ENCODE assay signal across 2 cellular contexts in genomic region chr20:1381753-1382591, GRCh38.
TF ChIP-seq lines count a peak whose summit lies in the region.

No MANE protein-coding gene starts in this region.

TF ChIP-seq in GM12878, 131 proteins besides CTCF, POLR2A, EP300 and RAD21:
- TF ChIP-seq E2F4 (IDR thresholded peaks at IDR 0.05; ENCODE audit: low read depth, low read length): no peak
- no peak for TF ChIP-seq STAT1 (conservative IDR thresholded peaks at IDR 0.05)
- TF ChIP-seq POLR2AphosphoS2 (IDR thresholded peaks at IDR 0.05; ENCODE audit: low read depth, low read length): no peak
- TF ChIP-seq HCFC1 (IDR thresholded peaks at IDR 0.05; ENCODE audit: low read length): no peak
- no peak for TF ChIP-seq BHLHE40 (IDR thresholded peaks at IDR 0.05; ENCODE audit: borderline replicate concordance in 1 of 2, low read depth in 2 of 2, low read length in 1 of 2)
- TF ChIP-seq ZBTB33 (IDR thresholded peaks at IDR 0.05): no peak
- no peak for TF ChIP-seq STAT3 (IDR thresholded peaks at IDR 0.05; ENCODE audit: low read depth, low read length)
- no peak for TF ChIP-seq TAF1 (IDR thresholded peaks at IDR 0.05; ENCODE audit: borderline replicate concordance, low read depth, low read length)
- TF ChIP-seq IRF5 (IDR thresholded peaks at IDR 0.05; ENCODE audit: borderline replicate concordance): no peak
- TF ChIP-seq ELK1 (IDR thresholded peaks at IDR 0.05; ENCODE audit: low read depth, low read length): no peak
TF ChIP-seq in GM12878: peak in this region for 0.

TF ChIP-seq in WTC11, 78 proteins besides CTCF, POLR2A, EP300 and RAD21:
- TF ChIP-seq TP53 (CRISPR knock-in tag; IDR thresholded peaks at IDR 0.05): no peak
- TF ChIP-seq ZNF512 (CRISPR knock-in tag; IDR thresholded peaks at IDR 0.05; ENCODE audit: borderline replicate concordance): no peak
- TF ChIP-seq ZNF416 (CRISPR knock-in tag; IDR thresholded peaks at IDR 0.05): no peak
- TF ChIP-seq HMGXB4 (CRISPR knock-in tag; IDR thresholded peaks at IDR 0.05): no peak
- no peak for TF ChIP-seq E2F1 (CRISPR knock-in tag; IDR thresholded peaks at IDR 0.05)
- no peak for TF ChIP-seq CREM (CRISPR knock-in tag; IDR thresholded peaks at IDR 0.05)
- TF ChIP-seq ZBTB43 (CRISPR knock-in tag; IDR thresholded peaks at IDR 0.05): no peak
- TF ChIP-seq FOXK1 (CRISPR knock-in tag; IDR thresholded peaks at IDR 0.05): no peak
- TF ChIP-seq ZNF138 (CRISPR knock-in tag; conservative IDR thresholded peaks at IDR 0.05): no peak
TF ChIP-seq in WTC11: peak in this region for 0.
